28 cellular contexts compared by ENCODE assay signal in the genomic region with DNA sequence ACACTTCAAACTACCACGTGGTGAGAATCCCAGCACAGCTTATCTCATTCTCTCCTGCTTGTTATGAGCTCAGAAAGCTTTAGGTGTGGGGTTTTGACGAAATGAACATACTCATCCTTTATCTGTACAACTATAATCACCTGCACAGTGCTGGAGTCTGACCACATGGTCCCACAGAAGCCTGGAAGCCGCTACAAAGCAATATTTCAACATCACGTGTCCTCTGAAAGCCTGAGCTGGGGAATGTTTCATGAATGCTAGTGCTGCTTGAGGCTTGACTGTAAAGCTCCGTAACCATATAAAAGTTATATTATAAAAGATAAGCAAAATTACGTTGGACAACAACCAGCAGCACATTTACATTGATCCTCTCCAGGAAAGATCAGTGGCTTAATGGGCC. TPM values are rescaled to one million over a fixed set of nuclear protein-coding genes. Genes with fewer than 3 reads are reported as not detected.
"Had no signal": no experiment of that assay in that cellular context is flagged by ENCODE, and none has a peak within 500 bp of the region (broad histone marks: within the 10 kb centered on the region; RNA-seq: fewer than 3 reads in every experiment).

No MANE protein-coding gene starts in this region.

- H3K9me3 ChIP-seq: heart left ventricle, left lung, lower lobe of right lung, pancreas, prostate gland, sigmoid colon, spleen, suprapubic skin, thoracic aorta, tibial artery, upper lobe of right lung had no signal

- H3K36me3 ChIP-seq: heart left ventricle, left lung, lower lobe of right lung, pancreas, prostate gland, sigmoid colon, spleen, suprapubic skin, thoracic aorta, tibial artery, upper lobe of right lung had no signal

- ATAC-seq: heart left ventricle; left cardiac atrium; left lung; lower lobe of right lung; naive thymus-derived CD8-positive, alpha-beta T cell; pancreas; right cardiac atrium; stimulated activated effector memory CD8-positive, alpha-beta T cell treated with anti-CD3 and anti-CD28 coated beads, Interleukin-12 subunit alpha, Interleukin-12 subunit beta, amount 100 ng/mL, for 72 hours; upper lobe of right lung had no signal

- H3K27me3 ChIP-seq: heart left ventricle, left lung, pancreas, sigmoid colon, spleen, suprapubic skin, upper lobe of right lung had no signal

- H3K27ac ChIP-seq: heart left ventricle, left lung, lower lobe of right lung, pancreas, prostate gland, sigmoid colon, spleen, suprapubic skin, thoracic aorta, tibial artery, upper lobe of right lung had no signal

- DNase-seq: heart left ventricle; hypothalamus; kidney glomerular epithelial cell; left cardiac atrium; left lung; lower lobe of right lung; mammary epithelial cell; mesenchymal stem cell; midbrain; naive thymus-derived CD8-positive, alpha-beta T cell; nucleus accumbens; pancreas; posterior cingulate gyrus; retina; right cardiac atrium; sigmoid colon; small intestine; spleen; stimulated activated CD4-positive, alpha-beta T cell treated with anti-CD3 and anti-CD28 coated beads, Interleukin-4, amount 100 ng/mL, for 24 hours; stimulated activated naive CD4-positive, alpha-beta T cell; tibial artery; trophoblast cell; upper lobe of right lung had no signal

- H3K4me3 ChIP-seq: heart left ventricle, left lung, lower lobe of right lung, pancreas, prostate gland, sigmoid colon, spleen, suprapubic skin, thoracic aorta, tibial artery, upper lobe of right lung had no signal

- H3K4me1 ChIP-seq: heart left ventricle, left lung, lower lobe of right lung, pancreas, prostate gland, sigmoid colon, spleen, suprapubic skin, upper lobe of right lung had no signal

RNA-seq across cellular contexts. Expression of a gene that starts 43.9 kb away (rescaled TPM):
- total RNA-seq: naive thymus-derived CD8-positive, alpha-beta T cell had no signal
- polyA plus RNA-seq: keratinocyte; mammary epithelial cell; naive thymus-derived CD8-positive, alpha-beta T cell had no signal
